15 cellular contexts compared by ENCODE assay signal in genomic region chr4:32148120-32148666, GRCh38.
DNase-seq lines count a peak whose midpoint lies in the region; ATAC-seq and TF ChIP-seq lines count a peak whose summit lies in the region.
"Had no signal": no experiment of that assay in that cellular context is flagged by ENCODE, and none has a peak within 500 bp of the region (broad histone marks: within the 10 kb centered on the region; RNA-seq: fewer than 3 reads in every experiment).

No MANE protein-coding gene starts in this region.

- H2BK20ac ChIP-seq in IMR-90 (ENCODE audit: low read depth, low read length) = no peak overlapping the region

- H3K4me3 ChIP-seq in IMR-90 (ENCODE audit: insufficient read depth, low read depth, low read length) (no peak overlapping the region), SU-DHL-6 (ENCODE audit: insufficient read depth, low read length, poor library complexity, severe bottlenecking) (no peak overlapping the region), fibroblast of pulmonary artery (replicated peaks; ENCODE audit: low read depth, low read length) (no peak overlapping the region), skeletal muscle cell (ENCODE audit: low read depth, low read length) (no peak overlapping the region), upper lobe of right lung (no peak overlapping the region)
- H3K4me3 ChIP-seq: gastroesophageal sphincter had no signal

- no CpG with 5 or more reads among the region's 2 CpGs for WGBS in IMR-90 (ENCODE audit: extremely low coverage in 2 of 2, insufficient read length in 1 of 2), 2 experiments

- H3K14ac ChIP-seq in IMR-90 (replicated peaks; ENCODE audit: low read depth, low read length) = no peak overlapping the region

- H3K79me2 ChIP-seq in SU-DHL-6 (ENCODE audit: insufficient read depth, low read length) = no peaks in the 10 kb centered on the region

- in situ Hi-C loops in IMR-90 (cut with MboI; ENCODE audit: low sequenced_read_pairs) = no loop called here

- no peaks in the 10 kb centered on the region for H3K27me3 Mint-ChIP-seq in natural killer cell treated with Interleukin-12 subunit alpha and Interleukin-12 subunit beta and Interleukin-15 and Interleukin-18, amount 100 ng/mL, for 72 hours
- H3K27me3 Mint-ChIP-seq: activated CD8-positive, alpha-beta memory T cell treated with anti-CD3 and anti-CD28 coated beads, Interleukin-2, amount 10 ng/mL, durations not matched to agents 7 days and 5 days; T-helper 17 cell had no signal

- no peak for TF ChIP-seq RAD21 in IMR-90 (IDR thresholded peaks at IDR 0.05; ENCODE audit: low read length)

- ATAC-seq in IMR-90 (ENCODE audit: low read depth) (no peak; the same call in 1 of the 2 replicates), upper lobe of right lung (no peak)
- no peak for ATAC-seq in natural killer cell treated with Interleukin-12 subunit alpha and Interleukin-12 subunit beta and Interleukin-15 and Interleukin-18, amount 100 ng/mL, for 72 hours
- ATAC-seq: activated CD8-positive, alpha-beta memory T cell treated with anti-CD3 and anti-CD28 coated beads, Interleukin-2, amount 10 ng/mL, durations not matched to agents 7 days and 5 days; gastroesophageal sphincter; T-helper 17 cell had no signal

- no peak for DNase-seq in IMR-90
- DNase-seq in fibroblast of pulmonary artery (ENCODE audit: low read depth) = peak; percentile 91
- DNase-seq in skeletal muscle cell (ENCODE audit: low read depth) = peak; percentile 65
- DNase-seq in NCI-H146 (lab: John Stamatoyannopoulos, UW) = no peak
- no peak for DNase-seq in upper lobe of right lung
- DNase-seq in SW 1271 (lab: John Stamatoyannopoulos, UW) = no peak
- DNase-seq in natural killer cell treated with Interleukin-12 subunit alpha and Interleukin-12 subunit beta and Interleukin-15 and Interleukin-18, amount 100 ng/mL, for 72 hours (ENCODE audit: low spot score) = no peak
- DNase-seq: activated CD8-positive, alpha-beta memory T cell treated with anti-CD3 and anti-CD28 coated beads, Interleukin-2, amount 10 ng/mL, durations not matched to agents 7 days and 5 days; effector CD4-positive, alpha-beta T cell; NCI-H1694 treated with DMSO at 0.1 percent for 48 hours; NCI-H69; nucleus accumbens; T-helper 17 cell had no signal

- no peak overlapping the region for H2BK15ac ChIP-seq in IMR-90 (ENCODE audit: low read depth, low read length)

- TF ChIP-seq POLR2A in IMR-90 (IDR thresholded peaks at IDR 0.05; ENCODE audit: low read depth, low read length) = no peak

- H3K9ac ChIP-seq in IMR-90 (ENCODE audit: low read depth, low read length) (no peak overlapping the region), SU-DHL-6 (ENCODE audit: low read length) (no peak overlapping the region)

- no peak overlapping the region for H3K4ac ChIP-seq in IMR-90 (ENCODE audit: low read depth, low read length)

- no peak overlapping the region for H2AK9ac ChIP-seq in IMR-90 (replicated peaks; ENCODE audit: low read depth, low read length, poor library complexity)

- H3K36me3 ChIP-seq in IMR-90 (ENCODE audit: control insufficient read depth, insufficient read depth, low read length) = no peaks in the 10 kb centered on the region
- no peaks in the 10 kb centered on the region for H3K36me3 ChIP-seq in SU-DHL-6 (ENCODE audit: low read length)
- no peaks in the 10 kb centered on the region for H3K36me3 ChIP-seq in upper lobe of right lung
- H3K36me3 ChIP-seq: gastroesophageal sphincter had no signal

- BruUV-seq in IMR-90 (replicated peaks; lab: Mats Ljungman, UMichigan) = no TSS peak

- H2AK5ac ChIP-seq in IMR-90 (ENCODE audit: low read depth, low read length) = no peak overlapping the region

- no peaks in the 10 kb centered on the region for H3K9me1 ChIP-seq in IMR-90 (ENCODE audit: insufficient read depth, low read length)

- POLR2A ChIA-PET in IMR-90 (lab: Charles Lee; ENCODE audit: unreplicated experiment) = no interaction called here

- CTCF ChIA-PET in IMR-90 (lab: Yijun Ruan, JAX) = no interaction called here

- H3K9me3 Mint-ChIP-seq in natural killer cell treated with Interleukin-12 subunit alpha and Interleukin-12 subunit beta and Interleukin-15 and Interleukin-18, amount 100 ng/mL, for 72 hours = peaks cover 13% of the 10 kb centered on the region

- H2BK120ac ChIP-seq in IMR-90 (ENCODE audit: low read depth, low read length) = no peak overlapping the region

- no peaks in the 10 kb centered on the region for H3F3A ChIP-seq in SU-DHL-6 (ENCODE audit: insufficient read depth)

- intact Hi-C loops in IMR-90 (cut with micrococcal nuclease) = no loop called here
- intact Hi-C loops in upper lobe of right lung (cut with DNase I) = no loop called here

- H3K23ac ChIP-seq in IMR-90 (ENCODE audit: low read depth, low read length) = no peak overlapping the region

- H3K18ac ChIP-seq in IMR-90 (ENCODE audit: low read depth, low read length) = no peak overlapping the region

- H3K36me3 Mint-ChIP-seq in natural killer cell treated with Interleukin-12 subunit alpha and Interleukin-12 subunit beta and Interleukin-15 and Interleukin-18, amount 100 ng/mL, for 72 hours = peaks cover 4% of the 10 kb centered on the region
- H3K36me3 Mint-ChIP-seq: activated CD8-positive, alpha-beta memory T cell treated with anti-CD3 and anti-CD28 coated beads, Interleukin-2, amount 10 ng/mL, durations not matched to agents 7 days and 5 days had no signal

- no peak for TF ChIP-seq CTCF in IMR-90 (conservative IDR thresholded peaks at IDR 0.05; ENCODE audit: low read depth, low read length)
- TF ChIP-seq CTCF in SU-DHL-6 (IDR thresholded peaks at IDR 0.05; ENCODE audit: insufficient read depth, low read length, poor library complexity, severe bottlenecking) = no peak
- TF ChIP-seq CTCF in fibroblast of pulmonary artery (IDR thresholded peaks at IDR 0.05; ENCODE audit: low read length, missing control alignments) = no peak
- TF ChIP-seq CTCF in upper lobe of right lung (IDR thresholded peaks at IDR 0.05) = no peak

- H3K4me1 ChIP-seq in IMR-90 (ENCODE audit: control insufficient read depth, insufficient read depth, low read length) (no peaks in the 10 kb centered on the region), upper lobe of right lung (no peaks in the 10 kb centered on the region)

- H3K4me1 Mint-ChIP-seq in natural killer cell treated with Interleukin-12 subunit alpha and Interleukin-12 subunit beta and Interleukin-15 and Interleukin-18, amount 100 ng/mL, for 72 hours (ENCODE audit: low read depth in 2 of 2) = no peaks in the 10 kb centered on the region
- H3K4me1 Mint-ChIP-seq: activated CD8-positive, alpha-beta memory T cell treated with anti-CD3 and anti-CD28 coated beads, Interleukin-2, amount 10 ng/mL, durations not matched to agents 7 days and 5 days; T-helper 17 cell had no signal

- H3K4me3 Mint-ChIP-seq in natural killer cell treated with Interleukin-12 subunit alpha and Interleukin-12 subunit beta and Interleukin-15 and Interleukin-18, amount 100 ng/mL, for 72 hours = no peak overlapping the region
- H3K4me3 Mint-ChIP-seq: activated CD8-positive, alpha-beta memory T cell treated with anti-CD3 and anti-CD28 coated beads, Interleukin-2, amount 10 ng/mL, durations not matched to agents 7 days and 5 days; T-helper 17 cell had no signal

- H3K27ac ChIP-seq in IMR-90 (ENCODE audit: insufficient read depth, low read length) (no peak overlapping the region), SU-DHL-6 (ENCODE audit: low read depth, low read length) (no peak overlapping the region), upper lobe of right lung (no peak overlapping the region)
- H3K27ac ChIP-seq: gastroesophageal sphincter had no signal

- H4K20me1 ChIP-seq in IMR-90 (ENCODE audit: insufficient read depth, low read length) (no peaks in the 10 kb centered on the region), SU-DHL-6 (ENCODE audit: low read depth, low read length) (no peaks in the 10 kb centered on the region)

- H3K27me3 ChIP-seq in IMR-90 (ENCODE audit: control insufficient read depth, insufficient read depth, low read length) = no peaks in the 10 kb centered on the region
- H3K27me3 ChIP-seq in SU-DHL-6 (ENCODE audit: low read length) = no peaks in the 10 kb centered on the region
- H3K27me3 ChIP-seq in upper lobe of right lung = no peaks in the 10 kb centered on the region
- H3K27me3 ChIP-seq: gastroesophageal sphincter had no signal

- no peak overlapping the region for H4K5ac ChIP-seq in IMR-90 (ENCODE audit: low read depth, low read length)

- no peak overlapping the region for H3K4me2 ChIP-seq in IMR-90 (ENCODE audit: low read depth, low read length)
- H3K4me2 ChIP-seq in SU-DHL-6 (ENCODE audit: low read depth, low read length, poor library complexity, severe bottlenecking) = no peak overlapping the region

- dilution Hi-C loops in IMR-90 (cut with HindIII; ENCODE audit: low sequenced_read_pairs, unreplicated experiment) = no loop called here

- no peak overlapping the region for H3K56ac ChIP-seq in IMR-90 (ENCODE audit: extremely low read depth, insufficient read depth, low read length)

- H3K9me2 ChIP-seq in SU-DHL-6 (replicated peaks; ENCODE audit: insufficient read depth, low read length) = no peaks in the 10 kb centered on the region

- H2AFZ ChIP-seq in IMR-90 (replicated peaks; ENCODE audit: low read length, poor library complexity) (no peak overlapping the region), SU-DHL-6 (ENCODE audit: low read depth, low read length, severe bottlenecking) (peak overlapping the region; percentile 32)

- no peak overlapping the region for H4K91ac ChIP-seq in IMR-90 (ENCODE audit: insufficient read depth, low read depth, low read length)

- H4K8ac ChIP-seq in IMR-90 (ENCODE audit: low read depth in 2 of 2, low read length in 2 of 2) = no peak overlapping the region

- no peaks in the 10 kb centered on the region for H3K9me3 ChIP-seq in IMR-90 (ENCODE audit: control insufficient read depth, insufficient read depth, low read length)
- no peaks in the 10 kb centered on the region for H3K9me3 ChIP-seq in SU-DHL-6 (ENCODE audit: insufficient read depth, low read length)
- H3K9me3 ChIP-seq in upper lobe of right lung = no peaks in the 10 kb centered on the region
- H3K9me3 ChIP-seq: gastroesophageal sphincter had no signal

- no peaks in the 10 kb centered on the region for H3K79me1 ChIP-seq in IMR-90 (ENCODE audit: low read depth in 1 of 2, low read length in 2 of 2)

- H3K27ac Mint-ChIP-seq in natural killer cell treated with Interleukin-12 subunit alpha and Interleukin-12 subunit beta and Interleukin-15 and Interleukin-18, amount 100 ng/mL, for 72 hours = no peak overlapping the region
- H3K27ac Mint-ChIP-seq: activated CD8-positive, alpha-beta memory T cell treated with anti-CD3 and anti-CD28 coated beads, Interleukin-2, amount 10 ng/mL, durations not matched to agents 7 days and 5 days; T-helper 17 cell had no signal

- no peak overlapping the region for H2BK5ac ChIP-seq in IMR-90 (ENCODE audit: low read depth, low read length, poor library complexity, severe bottlenecking)

Comparison
In these comparisons a context has a peak if more than half of its experiments do, and no peak if none do; other contexts are left out.
1. DNase-seq: peak in fibroblast of pulmonary artery (single experiment) and skeletal muscle cell (single experiment); none in IMR-90 (single experiment), NCI-H146 (single experiment), upper lobe of right lung (single experiment), SW 1271 (0 of 2) and natural killer cell treated with Interleukin-12 subunit alpha and Interleukin-12 subunit beta and Interleukin-15 and Interleukin-18, amount 100 ng/mL, for 72 hours (single experiment).